ENCODE assay signal across 37 cellular contexts in genomic region chrX:73840120-73840924, GRCh38. TPM values are rescaled to one million over a fixed set of nuclear protein-coding genes. Genes with fewer than 3 reads are reported as not detected.
"Had no signal": no experiment of that assay in that cellular context is flagged by ENCODE, and none has a peak within 500 bp of the region (broad histone marks: within the 10 kb centered on the region; RNA-seq: fewer than 3 reads in every experiment).

No MANE protein-coding gene starts in this region.

- H3K4me3 Mint-ChIP-seq: activated B cell treated with CpG ODN at 0.5 μM for 24 hours; activated CD4-positive, alpha-beta memory T cell treated with anti-CD3 and anti-CD28 coated beads for 36 hours; activated CD4-positive, alpha-beta T cell treated with anti-CD3 and anti-CD28 coated beads, Interleukin-2, amount 10 ng/mL, durations not matched to agents 24 days and 14 days; activated CD8-positive, alpha-beta T cell treated with anti-CD3 and anti-CD28 coated beads for 36 hours; activated naive CD4-positive, alpha-beta T cell treated with anti-CD3 and anti-CD28 coated beads for 36 hours; activated naive CD8-positive, alpha-beta T cell treated with anti-CD3 and anti-CD28 coated beads for 36 hours; activated T-cell treated with anti-CD3 and anti-CD28 coated beads, Interleukin-2, amount 50 U/mL, for 4 hours; activated T-cell treated with anti-CD3 and anti-CD28 coated beads, Interleukin-2, amount 50 U/mL, for 72 hours; activated T-helper 1 cell treated with anti-CD3 and anti-CD28 coated beads, Interleukin-12 subunit alpha, Interleukin-12 subunit beta, Interleukin-2, Interleukin-4 antibody, amounts not matched to agents 30 ng/mL and 10 ng/mL and 1 ng/mL, durations not matched to agents 14 hours and 24 hours and 36 hours; activated T-helper 17 cell treated with anti-CD3 and anti-CD28 coated beads, Interleukin-2, amount 50 U/mL, for 72 hours; T-helper 17 cell had no signal

- DNase-seq: activated B cell treated with CpG ODN at 0.5 μM for 24 hours; activated CD4-positive, alpha-beta memory T cell treated with anti-CD3 and anti-CD28 coated beads for 36 hours; activated CD4-positive, alpha-beta T cell treated with anti-CD3 and anti-CD28 coated beads for 4 hours; activated CD4-positive, alpha-beta T cell treated with anti-CD3 and anti-CD28 coated beads, Interleukin-2, amount 10 ng/mL, durations not matched to agents 24 days and 14 days; activated CD4-positive, alpha-beta T cell treated with anti-CD3 and anti-CD28 coated beads, Interleukin-2, amount 50 U/mL, for 1 hour; activated CD4-positive, alpha-beta T cell treated with anti-CD3 and anti-CD28 coated beads, Interleukin-2, amount 50 U/mL, for 4 hours; activated CD4-positive, CD25-positive, alpha-beta regulatory T cell treated with anti-CD3 and anti-CD28 coated beads, Interleukin-2, amount 50 U/mL, for 72 hours; activated CD8-positive, alpha-beta memory T cell treated with anti-CD3 and anti-CD28 coated beads, Interleukin-2, amount 50 U/mL, for 4 hours; activated CD8-positive, alpha-beta T cell treated with anti-CD3 and anti-CD28 coated beads for 36 hours; activated effector memory CD4-positive, alpha-beta T cell treated with anti-CD3 and anti-CD28 coated beads, Interleukin-2, amount 50 U/mL, for 16 hours; activated gamma-delta T cell treated with Interleukin-2 at 50 U/mL for 16 hours; activated naive CD4-positive, alpha-beta T cell; activated naive CD4-positive, alpha-beta T cell treated with anti-CD3 and anti-CD28 coated beads for 36 hours; activated naive CD4-positive, alpha-beta T cell treated with anti-CD3 and anti-CD28 coated beads, Interleukin-2, amount 50 U/mL, for 16 hours; activated naive CD8-positive, alpha-beta T cell treated with anti-CD3 and anti-CD28 coated beads for 36 hours; activated T-cell treated with anti-CD3 and anti-CD28 coated beads for 4 hours; activated T-cell treated with anti-CD3 and anti-CD28 coated beads, Interleukin-2, amount 50 U/mL, for 1 hour; activated T-cell treated with anti-CD3 and anti-CD28 coated beads, Interleukin-2, amount 50 U/mL, for 4 hours; activated T-cell treated with anti-CD3 and anti-CD28 coated beads, Interleukin-2, amount 50 U/mL, for 72 hours; adrenal gland; amniotic stem cell; body of pancreas; brain microvascular endothelial cell; central memory CD4-positive, alpha-beta T cell; cerebellar nuclear complex; T-helper 17 cell had no signal

- H3K27ac ChIP-seq: adrenal gland, ascending aorta, body of pancreas, brain microvascular endothelial cell, breast epithelium, VCaP had no signal

- H3K4me1 Mint-ChIP-seq: activated B cell treated with CpG ODN at 0.5 μM for 24 hours; activated CD4-positive, alpha-beta T cell treated with anti-CD3 and anti-CD28 coated beads, Interleukin-2, amount 10 ng/mL, durations not matched to agents 24 days and 14 days; activated naive CD8-positive, alpha-beta T cell treated with anti-CD3 and anti-CD28 coated beads for 36 hours; activated T-helper 17 cell treated with anti-CD3 and anti-CD28 coated beads, Interleukin-2, amount 50 U/mL, for 72 hours; T-helper 17 cell had no signal

- H3K9me3 Mint-ChIP-seq: activated B cell treated with CpG ODN at 0.5 μM for 24 hours; activated CD4-positive, alpha-beta memory T cell treated with anti-CD3 and anti-CD28 coated beads for 36 hours; activated CD4-positive, alpha-beta T cell treated with anti-CD3 and anti-CD28 coated beads, Interleukin-2, amount 10 ng/mL, durations not matched to agents 24 days and 14 days; activated CD8-positive, alpha-beta T cell treated with anti-CD3 and anti-CD28 coated beads for 36 hours; activated naive CD4-positive, alpha-beta T cell treated with anti-CD3 and anti-CD28 coated beads for 36 hours; activated naive CD4-positive, alpha-beta T cell treated with anti-CD3 and anti-CD28 coated beads, Interleukin-2, amount 50 U/mL, for 72 hours; activated naive CD8-positive, alpha-beta T cell treated with anti-CD3 and anti-CD28 coated beads for 36 hours; activated T-cell treated with anti-CD3 and anti-CD28 coated beads, Interleukin-2, amount 50 U/mL, for 4 hours; activated T-cell treated with anti-CD3 and anti-CD28 coated beads, Interleukin-2, amount 50 U/mL, for 72 hours; activated T-helper 1 cell treated with anti-CD3 and anti-CD28 coated beads, Interleukin-12 subunit alpha, Interleukin-12 subunit beta, Interleukin-2, Interleukin-4 antibody, amounts not matched to agents 30 ng/mL and 10 ng/mL and 1 ng/mL, durations not matched to agents 14 hours and 24 hours and 36 hours; activated T-helper 17 cell treated with anti-CD3 and anti-CD28 coated beads, Interleukin-2, amount 50 U/mL, for 72 hours had no signal

- H3K36me3 ChIP-seq: adrenal gland, breast epithelium had no signal

- FAIRE-seq: TTC549 had no signal

- H3K4me3 ChIP-seq: adrenal gland, ascending aorta, body of pancreas, breast epithelium had no signal

- H3K27me3 ChIP-seq: adrenal gland, ascending aorta, body of pancreas, brain microvascular endothelial cell, breast epithelium had no signal

- H3K9me3 ChIP-seq: adrenal gland, ascending aorta, body of pancreas, breast epithelium had no signal

- ATAC-seq: activated CD8-positive, alpha-beta T cell treated with anti-CD3 and anti-CD28 coated beads for 36 hours; activated naive CD4-positive, alpha-beta T cell treated with anti-CD3 and anti-CD28 coated beads, Interleukin-2, amount 50 U/mL, for 72 hours; activated T-cell treated with anti-CD3 and anti-CD28 coated beads, Interleukin-2, amount 50 U/mL, for 4 hours; activated T-cell treated with anti-CD3 and anti-CD28 coated beads, Interleukin-2, amount 50 U/mL, for 72 hours; activated T-helper 17 cell treated with anti-CD3 and anti-CD28 coated beads, Interleukin-2, amount 50 U/mL, for 72 hours; body of pancreas; T-helper 17 cell had no signal

- H3K36me3 Mint-ChIP-seq: activated CD4-positive, alpha-beta memory T cell treated with anti-CD3 and anti-CD28 coated beads for 36 hours; activated naive CD4-positive, alpha-beta T cell treated with anti-CD3 and anti-CD28 coated beads, Interleukin-2, amount 50 U/mL, for 72 hours; activated naive CD8-positive, alpha-beta T cell treated with anti-CD3 and anti-CD28 coated beads for 36 hours had no signal

- H3K27ac Mint-ChIP-seq: activated B cell treated with CpG ODN at 0.5 μM for 24 hours; activated CD4-positive, alpha-beta memory T cell treated with anti-CD3 and anti-CD28 coated beads for 36 hours; activated CD4-positive, alpha-beta T cell treated with anti-CD3 and anti-CD28 coated beads, Interleukin-2, amount 10 ng/mL, durations not matched to agents 24 days and 14 days; activated CD8-positive, alpha-beta T cell treated with anti-CD3 and anti-CD28 coated beads for 36 hours; activated naive CD4-positive, alpha-beta T cell treated with anti-CD3 and anti-CD28 coated beads for 36 hours; activated naive CD4-positive, alpha-beta T cell treated with anti-CD3 and anti-CD28 coated beads, Interleukin-2, amount 50 U/mL, for 72 hours; activated naive CD8-positive, alpha-beta T cell treated with anti-CD3 and anti-CD28 coated beads for 36 hours; activated T-cell treated with anti-CD3 and anti-CD28 coated beads, Interleukin-2, amount 50 U/mL, for 72 hours; activated T-helper 1 cell treated with anti-CD3 and anti-CD28 coated beads, Interleukin-12 subunit alpha, Interleukin-12 subunit beta, Interleukin-2, Interleukin-4 antibody, amounts not matched to agents 30 ng/mL and 10 ng/mL and 1 ng/mL, durations not matched to agents 14 hours and 24 hours and 36 hours; activated T-helper 17 cell treated with anti-CD3 and anti-CD28 coated beads, Interleukin-2, amount 50 U/mL, for 72 hours; T-helper 17 cell had no signal

- H3K4me1 ChIP-seq: body of pancreas, breast epithelium had no signal

- H3K27me3 Mint-ChIP-seq: activated B cell treated with CpG ODN at 0.5 μM for 24 hours; activated CD4-positive, alpha-beta T cell treated with anti-CD3 and anti-CD28 coated beads, Interleukin-2, amount 10 ng/mL, durations not matched to agents 24 days and 14 days; activated CD8-positive, alpha-beta T cell treated with anti-CD3 and anti-CD28 coated beads for 36 hours; activated naive CD8-positive, alpha-beta T cell treated with anti-CD3 and anti-CD28 coated beads for 36 hours; activated T-helper 17 cell treated with anti-CD3 and anti-CD28 coated beads, Interleukin-2, amount 50 U/mL, for 72 hours; T-helper 17 cell had no signal

RNA-seq across cellular contexts. Expression of gene XIST, which starts 12.2 kb away (rescaled TPM):
- total RNA-seq: activated B cell treated with CpG ODN at 0.5 μM for 24 hours; activated CD4-positive, alpha-beta memory T cell treated with anti-CD3 and anti-CD28 coated beads for 36 hours; activated CD4-positive, alpha-beta T cell treated with anti-CD3 and anti-CD28 coated beads, Interleukin-2, amount 10 ng/mL, durations not matched to agents 24 days and 14 days; activated CD8-positive, alpha-beta memory T cell treated with anti-CD3 and anti-CD28 coated beads for 36 hours; activated CD8-positive, alpha-beta T cell treated with anti-CD3 and anti-CD28 coated beads for 36 hours; activated naive CD4-positive, alpha-beta T cell treated with anti-CD3 and anti-CD28 coated beads for 36 hours; activated naive CD4-positive, alpha-beta T cell treated with anti-CD3 and anti-CD28 coated beads, Interleukin-2, amount 50 U/mL, for 72 hours; activated naive CD8-positive, alpha-beta T cell treated with anti-CD3 and anti-CD28 coated beads for 36 hours; activated T-helper 1 cell treated with anti-CD3 and anti-CD28 coated beads, Interleukin-12 subunit alpha, Interleukin-12 subunit beta, Interleukin-2, Interleukin-4 antibody, amounts not matched to agents 30 ng/mL and 10 ng/mL and 1 ng/mL, durations not matched to agents 14 hours and 24 hours and 36 hours; chondrocyte; T-helper 1 cell treated with Interleukin-12 subunit alpha and Interleukin-12 subunit beta and Interleukin-4 antibody, amounts not matched to agents 30 ng/mL and 1 ng/mL, for 36 hours; T-helper 17 cell; T-helper 2 cell treated with Interferon-gamma antibody and Interleukin-4, amounts not matched to agents 100 ng/mL and 5 ng/mL, for 36 hours had no signal
